33 cellular contexts compared by ENCODE assay signal in the genomic region with DNA sequence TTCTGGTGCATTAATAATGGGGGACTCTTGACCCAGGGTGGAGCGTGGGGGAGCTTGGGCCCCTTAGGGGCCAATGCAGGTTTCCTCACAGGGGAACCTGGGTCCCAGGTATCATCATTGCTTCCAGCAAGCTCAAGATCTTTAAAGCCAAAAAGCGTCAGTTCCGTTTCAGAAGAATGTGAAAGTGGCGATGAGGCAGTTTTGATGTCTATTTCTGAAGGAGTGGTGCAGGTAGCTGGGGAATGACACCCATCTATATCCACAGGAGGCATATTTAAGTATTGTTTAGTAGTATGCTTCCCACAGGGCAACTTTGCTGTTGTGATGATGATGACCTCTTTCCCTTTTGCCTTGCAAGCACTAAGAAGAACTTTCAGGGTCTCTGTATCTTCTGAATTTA. TPM values are rescaled to one million over a fixed set of nuclear protein-coding genes. Genes with fewer than 3 reads are reported as not detected.
"Had no signal": no experiment of that assay in that cellular context is flagged by ENCODE, and none has a peak within 500 bp of the region (broad histone marks: within the 10 kb centered on the region; RNA-seq: fewer than 3 reads in every experiment).

No MANE protein-coding gene starts in this region.

- ATAC-seq: effector memory CD8-positive, alpha-beta T cell; esophagus mucosa; gastrocnemius medialis; left cardiac atrium; left lung; left ventricle myocardium superior; lower lobe of right lung; mucosa of descending colon had no signal

- H3K36me3 ChIP-seq: colonic mucosa, esophagus squamous epithelium, gastrocnemius medialis, left lung, lower lobe of right lung had no signal

- H3K4me1 ChIP-seq: colonic mucosa, esophagus squamous epithelium, gastrocnemius medialis, left lung, lower lobe of right lung had no signal

- DNase-seq: colonic mucosa; cortex of kidney; effector CD8-positive, alpha-beta T cell; effector memory CD8-positive, alpha-beta T cell; endodermal cell; erythroblast; esophagus squamous epithelium; foreskin fibroblast; foreskin melanocyte; gastrocnemius medialis; glutamatergic neuron; head of caudate nucleus; hypothalamus; immature natural killer cell; islet precursor cell; kidney; kidney glomerular epithelial cell; left cardiac atrium; left lung; left ventricle myocardium superior; lower lobe of right lung; mesenchymal stem cell; mucosa of descending colon; naive B cell had no signal

- H3K79me2 ChIP-seq: hepatocyte had no signal

- H3K4me2 ChIP-seq: hepatocyte had no signal

- H3K27me3 ChIP-seq: colonic mucosa had no signal

- H2AFZ ChIP-seq: hepatocyte had no signal

- H3K27ac ChIP-seq: colonic mucosa, epithelial cell of prostate, esophagus squamous epithelium, gastrocnemius medialis, hepatocyte, left lung, lower lobe of right lung had no signal

- FAIRE-seq: endometrium, kidney had no signal

- H3K9me3 ChIP-seq: colonic mucosa, esophagus squamous epithelium, gastrocnemius medialis, left lung, lower lobe of right lung, mucosa of descending colon had no signal

- H3K4me3 ChIP-seq: colonic mucosa, esophagus squamous epithelium, gastrocnemius medialis, hepatocyte, left lung, lower lobe of right lung, mucosa of descending colon had no signal

RNA-seq across cellular contexts. Expression of gene ANKRD34B, which starts 10.8 kb away (rescaled TPM):
- total RNA-seq: colonic mucosa, dermis microvascular lymphatic vessel endothelial cell, esophagus mucosa, esophagus squamous epithelium, gastrocnemius medialis, hepatocyte, left ventricle myocardium superior, lower leg skin, lung microvascular endothelial cell, mesothelial cell of epicardium, mucosa of descending colon, myocyte had no signal
- polyA plus RNA-seq: hepatocyte, immature natural killer cell had no signal
